27 cellular contexts compared by ENCODE assay signal in genomic region chr13:45967589-45967988, GRCh38.
DNase-seq lines count a peak whose midpoint lies in the region; ATAC-seq, FAIRE-seq and TF ChIP-seq lines count a peak whose summit lies in the region.
"Had no signal": no experiment of that assay in that cellular context is flagged by ENCODE, and none has a peak within 500 bp of the region (broad histone marks: within the 10 kb centered on the region; RNA-seq: fewer than 3 reads in every experiment).

No MANE protein-coding gene starts in this region.

- dilution Hi-C loops in keratinocyte (cut with MboI; ENCODE audit: extremely low pct_ligation_motif_present, low sequenced_read_pairs), result no loop called here

- H4K20me1 ChIP-seq in GM23338 (replicated peaks; ENCODE audit: insufficient read depth), result peaks cover 3% of the 10 kb centered on the region; the same call in 1 of the 2 replicates
- H4K20me1 ChIP-seq in keratinocyte (ENCODE audit: control insufficient read depth, extremely low read depth, insufficient read depth, low read length), result no peaks in the 10 kb centered on the region
- H4K20me1 ChIP-seq: BLaER1 treated with 17β-estradiol and CSF1 and Interleukin-3, amounts not matched to agents 10 nM and 100 nM had no signal

- no peak for DNase-seq in activated T-cell treated with anti-CD3 and anti-CD28 coated beads, Interleukin-2, amount 50 U/mL, for 24 hours
- no peak for DNase-seq in activated T-cell treated with anti-CD3 and anti-CD28 coated beads, Interleukin-2, amount 50 U/mL, for 72 hours
- no peak for DNase-seq in CD4-positive, CD25-positive, alpha-beta regulatory T cell
- DNase-seq in GM23338 (ENCODE audit: low spot score) (no peak), keratinocyte (ENCODE audit: low read depth, low spot score) (no peak), posterior cingulate gyrus (no peak), NCI-H128 (lab: John Stamatoyannopoulos, UW; ENCODE audit: unreplicated experiment) (no peak)
- DNase-seq: AML-193; CD8-positive, alpha-beta memory T cell; DMS79 treated with DMSO at 0.1 percent for 48 hours; GF-D8; IMR-90; MM.1S; NCI-H1417 treated with DMSO at 0.1 percent for 48 hours; NCI-H1694 treated with DMSO at 0.1 percent for 48 hours; NCI-H2081; NCI-H226; NCI-H510A; NCI-H69; Right ventricle myocardium superior; RPMI8226 had no signal

- H3F3A ChIP-seq in GM23338 (replicated peaks; ENCODE audit: low read depth), result no peaks in the 10 kb centered on the region

- H2AFZ ChIP-seq in GM23338 (no peak overlapping the region), keratinocyte (ENCODE audit: control insufficient read depth, low read length) (no peak overlapping the region)

- H3K36me3 ChIP-seq in CD4-positive, CD25-positive, alpha-beta regulatory T cell (ENCODE audit: control insufficient read depth, insufficient read depth, low read length), result peaks cover 86% of the 10 kb centered on the region
- H3K36me3 ChIP-seq in GM23338 (ENCODE audit: insufficient read depth) (peaks cover 64% of the 10 kb centered on the region), keratinocyte (ENCODE audit: control insufficient read depth in 2 of 2, extremely low read depth in 1 of 2, insufficient read depth in 2 of 2, low read length in 2 of 2) (peaks cover 7 to 28% of the 10 kb centered on the region in 2 experiments)

- H3K79me2 ChIP-seq in GM23338 (replicated peaks; ENCODE audit: insufficient read depth), result no peaks in the 10 kb centered on the region
- H3K79me2 ChIP-seq in keratinocyte (ENCODE audit: control insufficient read depth, insufficient read depth, low read length), result peaks cover 3% of the 10 kb centered on the region

- peaks cover 92% of the 10 kb centered on the region for H3K36me3 Mint-ChIP-seq in activated T-cell treated with anti-CD3 and anti-CD28 coated beads, Interleukin-2, amount 50 U/mL, for 24 hours (ENCODE audit: low read depth)
- peaks cover 16 to 30% of the 10 kb centered on the region in 2 donors for H3K36me3 Mint-ChIP-seq in activated T-cell treated with anti-CD3 and anti-CD28 coated beads, Interleukin-2, amount 50 U/mL, for 72 hours (ENCODE audit: insufficient read depth in 2 of 2)
- peaks cover 78% of the 10 kb centered on the region for H3K36me3 Mint-ChIP-seq in CD4-positive, CD25-positive, alpha-beta regulatory T cell
- peaks cover 55% of the 10 kb centered on the region for H3K36me3 Mint-ChIP-seq in GM23338 (ENCODE audit: low read depth)

- H3K4me1 ChIP-seq in CD4-positive, CD25-positive, alpha-beta regulatory T cell (ENCODE audit: control insufficient read depth, insufficient read depth, low read length, poor library complexity, severe bottlenecking), result no peaks in the 10 kb centered on the region
- H3K4me1 ChIP-seq in GM23338 (ENCODE audit: insufficient read depth), result no peaks in the 10 kb centered on the region
- H3K4me1 ChIP-seq in keratinocyte (ENCODE audit: control insufficient read depth, extremely low read depth, insufficient read depth, low read length), result peaks cover 2% of the 10 kb centered on the region
- H3K4me1 ChIP-seq: BLaER1 treated with 17β-estradiol and CSF1 and Interleukin-3, amounts not matched to agents 10 nM and 100 nM; SJSA1 had no signal

- TF ChIP-seq CTCF in GM23338 (conservative IDR thresholded peaks at IDR 0.05; ENCODE audit: low read depth in 2 of 2) (no peak), keratinocyte (optimal IDR thresholded peaks at IDR 0.05 in 1 of 3, IDR thresholded peaks at IDR 0.05 in 1 of 3, conservative IDR thresholded peaks at IDR 0.05 in 1 of 3; ENCODE audit: extremely low read depth in 1 of 3, insufficient read depth in 2 of 3, low read length in 3 of 3) (no peak)

- H3K9me3 Mint-ChIP-seq in activated T-cell treated with anti-CD3 and anti-CD28 coated beads, Interleukin-2, amount 50 U/mL, for 24 hours, result no peaks in the 10 kb centered on the region
- no peaks in the 10 kb centered on the region for H3K9me3 Mint-ChIP-seq in activated T-cell treated with anti-CD3 and anti-CD28 coated beads, Interleukin-2, amount 50 U/mL, for 72 hours
- no peaks in the 10 kb centered on the region for H3K9me3 Mint-ChIP-seq in CD4-positive, CD25-positive, alpha-beta regulatory T cell
- H3K9me3 Mint-ChIP-seq in GM23338, result no peaks in the 10 kb centered on the region
- H3K9me3 Mint-ChIP-seq: CD8-positive, alpha-beta memory T cell had no signal

- H3K4me1 Mint-ChIP-seq in activated T-cell treated with anti-CD3 and anti-CD28 coated beads, Interleukin-2, amount 50 U/mL, for 24 hours (ENCODE audit: low read depth), result peaks cover 21% of the 10 kb centered on the region
- peaks cover 19% of the 10 kb centered on the region for H3K4me1 Mint-ChIP-seq in activated T-cell treated with anti-CD3 and anti-CD28 coated beads, Interleukin-2, amount 50 U/mL, for 72 hours (ENCODE audit: low read depth)
- H3K4me1 Mint-ChIP-seq in CD4-positive, CD25-positive, alpha-beta regulatory T cell, result peaks cover 0 to 20% (median 9%) of the 10 kb centered on the region in 4 donors
- H3K4me1 Mint-ChIP-seq in GM23338, result peaks cover 4% of the 10 kb centered on the region; the same call in 2 of the 3 replicates

- H3K4me2 ChIP-seq in GM23338 (no peak overlapping the region), keratinocyte (ENCODE audit: control insufficient read depth, extremely low read depth, insufficient read depth, low read depth, low read length) (no peak overlapping the region)
- H3K4me2 ChIP-seq: BLaER1 treated with 17β-estradiol and CSF1 and Interleukin-3, amounts not matched to agents 10 nM and 100 nM; KMS-11 had no signal

- no peaks in the 10 kb centered on the region for H3K27me3 Mint-ChIP-seq in activated T-cell treated with anti-CD3 and anti-CD28 coated beads, Interleukin-2, amount 50 U/mL, for 24 hours
- H3K27me3 Mint-ChIP-seq in activated T-cell treated with anti-CD3 and anti-CD28 coated beads, Interleukin-2, amount 50 U/mL, for 72 hours (ENCODE audit: low read depth), result no peaks in the 10 kb centered on the region
- H3K27me3 Mint-ChIP-seq in CD4-positive, CD25-positive, alpha-beta regulatory T cell, result no peaks in the 10 kb centered on the region
- H3K27me3 Mint-ChIP-seq in GM23338 (ENCODE audit: insufficient read depth, low read depth, poor library complexity), result peaks cover 2% of the 10 kb centered on the region
- H3K27me3 Mint-ChIP-seq: CD8-positive, alpha-beta memory T cell had no signal

- intact Hi-C loops in posterior cingulate gyrus (cut with DNase I), result no loop called here

- no peaks in the 10 kb centered on the region for H3K9me1 ChIP-seq in keratinocyte (ENCODE audit: control insufficient read depth, extremely low read depth, insufficient read depth, low read length)

- peak; percentile 44 for FAIRE-seq in keratinocyte (lab: Jason Lieb, UNC)
- FAIRE-seq: GM12891, H1 had no signal

- no peak overlapping the region for H3K27ac ChIP-seq in CD4-positive, CD25-positive, alpha-beta regulatory T cell (ENCODE audit: insufficient read depth, low read length, poor library complexity, severe bottlenecking)
- H3K27ac ChIP-seq in GM23338 (ENCODE audit: low read depth), result no peak overlapping the region
- no peak overlapping the region for H3K27ac ChIP-seq in keratinocyte (ENCODE audit: control insufficient read depth, insufficient read depth, low read length)
- H3K27ac ChIP-seq: BLaER1 treated with 17β-estradiol and CSF1 and Interleukin-3, amounts not matched to agents 10 nM and 100 nM; KMS-11; SJSA1 had no signal

- no peak overlapping the region for H3K9ac ChIP-seq in keratinocyte (ENCODE audit: control insufficient read depth, extremely low read depth, insufficient read depth, low read length)
- H3K9ac ChIP-seq: BLaER1 treated with 17β-estradiol and CSF1 and Interleukin-3, amounts not matched to agents 10 nM and 100 nM; KMS-11 had no signal

- H3K4me3 Mint-ChIP-seq in activated T-cell treated with anti-CD3 and anti-CD28 coated beads, Interleukin-2, amount 50 U/mL, for 24 hours, result no peak overlapping the region
- no peak overlapping the region for H3K4me3 Mint-ChIP-seq in activated T-cell treated with anti-CD3 and anti-CD28 coated beads, Interleukin-2, amount 50 U/mL, for 72 hours
- H3K4me3 Mint-ChIP-seq in CD4-positive, CD25-positive, alpha-beta regulatory T cell, result no peak overlapping the region
- no peak overlapping the region for H3K4me3 Mint-ChIP-seq in GM23338

- peak overlapping the region; percentile 3 for H3K27ac Mint-ChIP-seq in activated T-cell treated with anti-CD3 and anti-CD28 coated beads, Interleukin-2, amount 50 U/mL, for 24 hours
- no peak overlapping the region for H3K27ac Mint-ChIP-seq in activated T-cell treated with anti-CD3 and anti-CD28 coated beads, Interleukin-2, amount 50 U/mL, for 72 hours
- peak overlapping the region; percentile 3 to 37 (median 33) for H3K27ac Mint-ChIP-seq in CD4-positive, CD25-positive, alpha-beta regulatory T cell
- no peak overlapping the region for H3K27ac Mint-ChIP-seq in GM23338

- no peaks in the 10 kb centered on the region for H3K27me3 ChIP-seq in CD4-positive, CD25-positive, alpha-beta regulatory T cell (ENCODE audit: control insufficient read depth, insufficient read depth, low read length)
- H3K27me3 ChIP-seq in GM23338 (ENCODE audit: insufficient read depth) (no peaks in the 10 kb centered on the region), keratinocyte (ENCODE audit: control insufficient read depth, extremely low read depth, insufficient read depth, low read length) (no peaks in the 10 kb centered on the region)
- H3K27me3 ChIP-seq: BLaER1 treated with 17β-estradiol and CSF1 and Interleukin-3, amounts not matched to agents 10 nM and 100 nM; SJSA1 had no signal

- H3K9me3 ChIP-seq in CD4-positive, CD25-positive, alpha-beta regulatory T cell (ENCODE audit: control insufficient read depth in 2 of 2, low read length in 2 of 2), result no peaks in the 10 kb centered on the region
- H3K9me3 ChIP-seq in keratinocyte (ENCODE audit: control insufficient read depth, low read depth, low read length), result no peaks in the 10 kb centered on the region
- H3K9me3 ChIP-seq: BLaER1 treated with 17β-estradiol and CSF1 and Interleukin-3, amounts not matched to agents 10 nM and 100 nM; SJSA1 had no signal

- no peaks in the 10 kb centered on the region for H3K9me2 ChIP-seq in GM23338 (ENCODE audit: insufficient read depth)

- H3K4me3 ChIP-seq in CD4-positive, CD25-positive, alpha-beta regulatory T cell (ENCODE audit: low read depth, low read length), result no peak overlapping the region
- H3K4me3 ChIP-seq in GM23338 (no peak overlapping the region), keratinocyte (ENCODE audit: control insufficient read depth in 2 of 3, extremely low read depth in 1 of 3, insufficient read depth in 2 of 3, low read depth in 1 of 3, low read length in 3 of 3) (no peak overlapping the region)
- H3K4me3 ChIP-seq: BLaER1 treated with 17β-estradiol and CSF1 and Interleukin-3, amounts not matched to agents 10 nM and 100 nM; SJSA1 had no signal

- no peak for ATAC-seq in activated T-cell treated with anti-CD3 and anti-CD28 coated beads, Interleukin-2, amount 50 U/mL, for 72 hours (replicated peaks in 1 of 2)
- ATAC-seq in CD4-positive, CD25-positive, alpha-beta regulatory T cell (ENCODE audit: low read depth in 2 of 2), result no peak
- no peak for ATAC-seq in GM23338
- ATAC-seq: HCT116 had no signal

Comparison
In these comparisons a context has a peak if more than half of its experiments do, and no peak if none do; other contexts are left out.
1. H3K27ac Mint-ChIP-seq: peak in activated T-cell treated with anti-CD3 and anti-CD28 coated beads, Interleukin-2, amount 50 U/mL, for 24 hours (single experiment) and CD4-positive, CD25-positive, alpha-beta regulatory T cell (3 of 3); none in activated T-cell treated with anti-CD3 and anti-CD28 coated beads, Interleukin-2, amount 50 U/mL, for 72 hours (single experiment) and GM23338 (single experiment).